27 cellular contexts compared by ENCODE assay signal in genomic region chr5:147046226-147046625, GRCh38.
"Had no signal": no experiment of that assay in that cellular context is flagged by ENCODE, and none has a peak within 500 bp of the region (broad histone marks: within the 10 kb centered on the region; RNA-seq: fewer than 3 reads in every experiment).

No MANE protein-coding gene starts in this region.

- H3K4me1 ChIP-seq: SJSA1 had no signal

- H3K9me3 ChIP-seq: SJSA1 had no signal

- H3K36me3 ChIP-seq: brain microvascular endothelial cell, cardiac muscle cell, SJSA1 had no signal

- H3K27ac ChIP-seq: brain microvascular endothelial cell, cardiac muscle cell, SJSA1, VCaP had no signal

- ATAC-seq: activated CD4-positive, alpha-beta T cell treated with anti-CD3 and anti-CD28 coated beads for 36 hours; activated CD8-positive, alpha-beta T cell treated with anti-CD3 and anti-CD28 coated beads for 36 hours; activated T-cell treated with anti-CD3 and anti-CD28 coated beads, Interleukin-2, amount 50 U/mL, for 72 hours; PC-3; SK-N-SH treated with all-trans-retinoic acid at 6 μM for 48 hours had no signal

- H3K27me3 ChIP-seq: brain microvascular endothelial cell, cardiac muscle cell had no signal

- DNase-seq: activated CD4-positive, alpha-beta T cell treated with anti-CD3 and anti-CD28 coated beads for 36 hours; activated CD4-positive, CD25-positive, alpha-beta regulatory T cell; activated CD8-positive, alpha-beta memory T cell treated with anti-CD3 and anti-CD28 coated beads, Interleukin-2, amount 50 U/mL, for 4 hours; activated CD8-positive, alpha-beta T cell treated with anti-CD3 and anti-CD28 coated beads for 36 hours; activated gamma-delta T cell treated with Interleukin-2 at 50 U/mL for 16 hours; activated naive CD4-positive, alpha-beta T cell treated with anti-CD3 and anti-CD28 coated beads, Interleukin-2, amount 10 ng/mL, durations not matched to agents 7 days and 5 days; activated naive CD8-positive, alpha-beta T cell treated with anti-CD3 and anti-CD28 coated beads for 36 hours; activated T-cell treated with anti-CD3 and anti-CD28 coated beads, Interleukin-2, amount 50 U/mL, for 72 hours; aorta; brain microvascular endothelial cell; KG1; NCI-H1048; NCI-H1694; NCI-H2029; NCI-H2107; NCI-H345; NCI-H510A; NCI-H526 treated with DMSO at 0.1 percent for 48 hours; NCI-H82; PC-3; SHP77 had no signal

- FAIRE-seq: RCC 7860, TTC549 had no signal

- H3K4me3 ChIP-seq: cardiac muscle cell, SJSA1 had no signal
